In genomic region chr3:44894485-44894884, GRCh38 we compare ENCODE assay signal across 28 cellular contexts. TPM values are rescaled to one million over a fixed set of nuclear protein-coding genes. Genes with fewer than 3 reads are reported as not detected.
DNase-seq lines count a peak whose midpoint lies in the region; ATAC-seq, FAIRE-seq and TF ChIP-seq lines count a peak whose summit lies in the region.
"Had no signal": no experiment of that assay in that cellular context is flagged by ENCODE, and none has a peak within 500 bp of the region (broad histone marks: within the 10 kb centered on the region; RNA-seq: fewer than 3 reads in every experiment).

No MANE protein-coding gene starts in this region.

- peaks cover 12% of the 10 kb centered on the region; the same call in 2 of the 3 replicates for H3K4me1 ChIP-seq in A549
- H3K4me1 ChIP-seq: lower lobe of right lung had no signal

- no peaks in the 10 kb centered on the region for H3K27me3 Mint-ChIP-seq in activated CD8-positive, alpha-beta memory T cell treated with anti-CD3 and anti-CD28 coated beads, Interleukin-2, amount 10 ng/mL, durations not matched to agents 7 days and 5 days
- H3K27me3 Mint-ChIP-seq: activated naive CD8-positive, alpha-beta T cell treated with anti-CD3 and anti-CD28 coated beads, Interleukin-2, amount 50 U/mL, for 24 hours had no signal

- H3K4me3 ChIP-seq in A549 (no peak overlapping the region), H7 (ENCODE audit: insufficient read depth, low read depth, low read length) (no peak overlapping the region), choroid plexus epithelial cell (ENCODE audit: low read depth, low read length) (no peak overlapping the region)
- H3K4me3 ChIP-seq: coronary artery, lower lobe of right lung had no signal

- WGBS in A549 (ENCODE audit: missing lambda C conversion rate): 47% methylated on average over 5 of the region's 5 CpGs

- H3K36me3 ChIP-seq in H7 (replicated peaks; ENCODE audit: control insufficient read depth, insufficient read depth, low read length): no peaks in the 10 kb centered on the region
- H3K36me3 ChIP-seq: lower lobe of right lung had no signal

- no peaks in the 10 kb centered on the region for H3K9me3 ChIP-seq in A549
- H3K9me3 ChIP-seq: lower lobe of right lung had no signal

- ATAC-seq in A549: no peak
- no peak for ATAC-seq in HG03520 (IDR thresholded peaks at IDR 0.05; ENCODE audit: unreplicated experiment)
- ATAC-seq in activated CD8-positive, alpha-beta memory T cell treated with anti-CD3 and anti-CD28 coated beads, Interleukin-2, amount 10 ng/mL, durations not matched to agents 7 days and 5 days: no peak
- ATAC-seq in GM19397 (IDR thresholded peaks at IDR 0.05; ENCODE audit: unreplicated experiment): no peak
- ATAC-seq: activated CD8-positive, alpha-beta T cell treated with anti-CD3 and anti-CD28 coated beads for 36 hours; activated naive CD8-positive, alpha-beta T cell treated with anti-CD3 and anti-CD28 coated beads, Interleukin-2, amount 50 U/mL, for 24 hours; lower lobe of right lung; PC-3; right cardiac atrium had no signal

- no peaks in the 10 kb centered on the region for H3K9me3 Mint-ChIP-seq in activated CD8-positive, alpha-beta memory T cell treated with anti-CD3 and anti-CD28 coated beads, Interleukin-2, amount 10 ng/mL, durations not matched to agents 7 days and 5 days (ENCODE audit: low read depth)
- H3K9me3 Mint-ChIP-seq: activated CD8-positive, alpha-beta T cell treated with anti-CD3 and anti-CD28 coated beads for 36 hours; activated naive CD8-positive, alpha-beta T cell treated with anti-CD3 and anti-CD28 coated beads, Interleukin-2, amount 50 U/mL, for 24 hours had no signal

- no peak for TF ChIP-seq POLR2A in A549 (IDR thresholded peaks at IDR 0.05; ENCODE audit: low read length)

- H3K4me3 Mint-ChIP-seq in activated CD8-positive, alpha-beta memory T cell treated with anti-CD3 and anti-CD28 coated beads, Interleukin-2, amount 10 ng/mL, durations not matched to agents 7 days and 5 days: no peak overlapping the region
- H3K4me3 Mint-ChIP-seq: activated CD8-positive, alpha-beta T cell treated with anti-CD3 and anti-CD28 coated beads for 36 hours; activated naive CD8-positive, alpha-beta T cell treated with anti-CD3 and anti-CD28 coated beads, Interleukin-2, amount 50 U/mL, for 24 hours; brain; CD14-positive monocyte had no signal

- no peak for FAIRE-seq in A549 (lab: Jason Lieb, UNC)
- FAIRE-seq: D721Med had no signal

- no peak overlapping the region for H3K27ac Mint-ChIP-seq in activated CD8-positive, alpha-beta memory T cell treated with anti-CD3 and anti-CD28 coated beads, Interleukin-2, amount 10 ng/mL, durations not matched to agents 7 days and 5 days
- H3K27ac Mint-ChIP-seq: activated CD8-positive, alpha-beta T cell treated with anti-CD3 and anti-CD28 coated beads for 36 hours; activated naive CD8-positive, alpha-beta T cell treated with anti-CD3 and anti-CD28 coated beads, Interleukin-2, amount 50 U/mL, for 24 hours; brain; CD14-positive monocyte had no signal

- no peak for TF ChIP-seq EP300 in A549 (IDR thresholded peaks at IDR 0.05)

- H3K36me3 Mint-ChIP-seq in activated CD8-positive, alpha-beta memory T cell treated with anti-CD3 and anti-CD28 coated beads, Interleukin-2, amount 10 ng/mL, durations not matched to agents 7 days and 5 days: no peaks in the 10 kb centered on the region
- H3K36me3 Mint-ChIP-seq: brain, CD14-positive monocyte had no signal

- TF ChIP-seq CTCF in A549 (IDR thresholded peaks at IDR 0.05) (no peak), choroid plexus epithelial cell (conservative IDR thresholded peaks at IDR 0.05; ENCODE audit: low read depth, low read length) (no peak)

- TF ChIP-seq RAD21 in A549 (conservative IDR thresholded peaks at IDR 0.05 in 1 of 2, IDR thresholded peaks at IDR 0.05 in 1 of 2): no peak

- POLR2A ChIA-PET in A549 (lab: Yijun Ruan, JAX): no interaction called here

- H3K27me3 ChIP-seq in H7 (ENCODE audit: control insufficient read depth, insufficient read depth, low read length): no peaks in the 10 kb centered on the region

- no peak for DNase-seq in A549 (ENCODE audit: low read depth in 1 of 2, low spot score in 1 of 2)
- peak; percentile 49 for DNase-seq in H7
- peak; percentile 15 for DNase-seq in choroid plexus epithelial cell (ENCODE audit: low read depth)
- DNase-seq in kidney tubule cell (ENCODE audit: low spot score): peak; percentile 38
- no peak for DNase-seq in occipital lobe (lab: John Stamatoyannopoulos, UW)
- no peak for DNase-seq in activated CD8-positive, alpha-beta memory T cell treated with anti-CD3 and anti-CD28 coated beads, Interleukin-2, amount 10 ng/mL, durations not matched to agents 7 days and 5 days
- DNase-seq: activated CD4-positive, CD25-positive, alpha-beta regulatory T cell treated with anti-CD3 and anti-CD28 coated beads, Interleukin-2, amount 50 U/mL, for 72 hours; activated CD8-positive, alpha-beta T cell treated with anti-CD3 and anti-CD28 coated beads for 36 hours; activated gamma-delta T cell; activated naive CD8-positive, alpha-beta T cell treated with anti-CD3 and anti-CD28 coated beads, Interleukin-2, amount 50 U/mL, for 24 hours; hippocampal formation; islet precursor cell; lower lobe of right lung; MV-4-11; NCI-H187 treated with DMSO at 0.1 percent for 48 hours; NCI-H345; PC-3; right cardiac atrium; stimulated activated CD4-positive, alpha-beta T cell treated with anti-CD3 and anti-CD28 coated beads, Interleukin-15, amount 100 ng/mL, for 24 hours; stimulated activated CD8-positive, alpha-beta memory T cell treated with anti-CD3 and anti-CD28 coated beads, Interleukin-4, amount 100 ng/mL, for 48 hours had no signal

- CTCF ChIA-PET in A549 (lab: Yijun Ruan, JAX): no interaction called here
- CTCF ChIA-PET in activated CD8-positive, alpha-beta memory T cell treated with anti-CD3 and anti-CD28 coated beads, Interleukin-2, amount 10 ng/mL, durations not matched to agents 7 days and 5 days (lab: Charles Lee): no interaction called here

- H3K27ac ChIP-seq in A549: peak overlapping the region; percentile 29 to 48; a peak in 2 of 6 replicates
- H3K27ac ChIP-seq: coronary artery, lower lobe of right lung had no signal

- 0 out of 3 replicates have a peak overlapping the region, but pooled peaks have one; percentile 3 for H3K4me2 ChIP-seq in A549

- H3K4me1 Mint-ChIP-seq in activated CD8-positive, alpha-beta memory T cell treated with anti-CD3 and anti-CD28 coated beads, Interleukin-2, amount 10 ng/mL, durations not matched to agents 7 days and 5 days: peaks cover 1% of the 10 kb centered on the region
- H3K4me1 Mint-ChIP-seq: activated naive CD8-positive, alpha-beta T cell treated with anti-CD3 and anti-CD28 coated beads, Interleukin-2, amount 50 U/mL, for 24 hours had no signal

TF ChIP-seq in A549, 52 proteins besides CTCF, POLR2A, EP300 and RAD21 (continues in another document):
- TF ChIP-seq HOXA7 (CRISPR knock-in tag; IDR thresholded peaks at IDR 0.05) (no peak), ATOH8 (CRISPR knock-in tag; IDR thresholded peaks at IDR 0.05; ENCODE audit: low read depth) (no peak), EHMT2 (IDR thresholded peaks at IDR 0.05; ENCODE audit: low read depth) (no peak), POLR2AphosphoS2 (conservative IDR thresholded peaks at IDR 0.05; ENCODE audit: low read length) (no peak), USF2 (IDR thresholded peaks at IDR 0.05) (no peak), MAZ (IDR thresholded peaks at IDR 0.05; ENCODE audit: borderline replicate concordance, low read depth, low read length) (no peak), ESRRA (IDR thresholded peaks at IDR 0.05; ENCODE audit: borderline replicate concordance, low read length) (no peak), MAFK (IDR thresholded peaks at IDR 0.05; ENCODE audit: partially characterized antibody) (no peak), CHD2 (IDR thresholded peaks at IDR 0.05; ENCODE audit: low read length, partially characterized antibody) (no peak), FOSL2 (IDR thresholded peaks at IDR 0.05) (no peak), FOSL2 (CRISPR knock-in tag; IDR thresholded peaks at IDR 0.05) (no peak), SMC3 (IDR thresholded peaks at IDR 0.05) (no peak), ZNF302 (CRISPR knock-in tag; IDR thresholded peaks at IDR 0.05) (no peak), JUN (IDR thresholded peaks at IDR 0.05) (no peak)

RNA-seq across cellular contexts. Expression of gene TGM4, which starts 20.1 kb away (rescaled TPM):
- 0.01 and 0.03 TPM in 2 replicates for polyA plus RNA-seq in A549 (2011; rRNA removed)
- 0.01 TPM in 1 of 2 replicates, not detected in the other for polyA plus RNA-seq in A549 (2012; cell fraction: cytosol; rRNA removed)
- 0.01 TPM in 1 of 2 replicates, not detected in the other for polyA plus RNA-seq in A549 (2012; cell fraction: nucleus; rRNA removed)
- polyA plus RNA-seq in A549 (2017; fragmentation: RNase III; extraction: RNeasy Plus Mini Kit Qiagen cat#74134 plus additional on column Dnase treatment): not detected in 3 replicates
- polyA minus RNA-seq in A549 (2011; rRNA and poly(A)+ RNA removed): not detected in 2 replicates
- total RNA-seq in H7 (2014; rRNA removed; shearing (Covaris generic)): 0.11 TPM in 1 of 2 replicates, not detected in the other
- total RNA-seq in occipital lobe: not detected
- not detected for total RNA-seq in activated CD8-positive, alpha-beta memory T cell treated with anti-CD3 and anti-CD28 coated beads, Interleukin-2, amount 10 ng/mL, durations not matched to agents 7 days and 5 days
- total RNA-seq: activated CD8-positive, alpha-beta T cell treated with anti-CD3 and anti-CD28 coated beads for 36 hours; lower lobe of right lung; osteocyte; right cardiac atrium; urinary bladder had no signal
- polyA plus RNA-seq: right cardiac atrium, urinary bladder had no signal

RNA-seq across cellular contexts. Expression of gene TMEM42, which starts 32.8 kb away (rescaled TPM):
- 18.0 and 22.8 TPM in 2 replicates for polyA plus RNA-seq in A549 (2011; rRNA removed)
- 16.2 and 17.3 TPM in 2 replicates for polyA plus RNA-seq in A549 (2012; cell fraction: cytosol; rRNA removed)
- 13.5 and 16.2 TPM in 2 replicates for polyA plus RNA-seq in A549 (2012; cell fraction: nucleus; rRNA removed)
- polyA plus RNA-seq in A549 (2017; fragmentation: RNase III; extraction: RNeasy Plus Mini Kit Qiagen cat#74134 plus additional on column Dnase treatment): 7.7 to 10.0 TPM (median 9.3 TPM) in 3 replicates
- polyA minus RNA-seq in A549 (2011; rRNA and poly(A)+ RNA removed): 8.0 and 13.2 TPM in 2 replicates
- total RNA-seq in H7 (2014; rRNA removed; shearing (Covaris generic)): 16.0 and 20.4 TPM in 2 replicates
- total RNA-seq in occipital lobe: 6.9 TPM
- total RNA-seq in activated CD8-positive, alpha-beta memory T cell treated with anti-CD3 and anti-CD28 coated beads, Interleukin-2, amount 10 ng/mL, durations not matched to agents 7 days and 5 days: 1 to 10 TPM; 8.0 to 8.6 TPM

Comparison
In these comparisons a context has a peak if more than half of its experiments do, and no peak if none do; other contexts are left out.
1. DNase-seq: peak in H7 (single experiment), choroid plexus epithelial cell (single experiment) and kidney tubule cell (single experiment); none in A549 (0 of 2), occipital lobe (single experiment) and activated CD8-positive, alpha-beta memory T cell treated with anti-CD3 and anti-CD28 coated beads, Interleukin-2, amount 10 ng/mL, durations not matched to agents 7 days and 5 days (single experiment).